ENCODE assay signal across 9 cellular contexts in genomic region chr1:198253668-198254067, GRCh38.
A peak's percentile ranks its signal among the peaks of the same experiment; 100 is the strongest.
DNase-seq lines count a peak whose midpoint lies in the region; ATAC-seq and TF ChIP-seq lines count a peak whose summit lies in the region.
"Had no signal": no experiment of that assay in that cellular context is flagged by ENCODE, and none has a peak within 500 bp of the region (broad histone marks: within the 10 kb centered on the region; RNA-seq: fewer than 3 reads in every experiment).

No MANE protein-coding gene starts in this region.

- no peaks in the 10 kb centered on the region for H3K9me3 ChIP-seq in CD8-positive, alpha-beta T cell (ENCODE audit: low read length)
- H3K9me3 ChIP-seq in left lung = no peaks in the 10 kb centered on the region

- H3K36me3 Mint-ChIP-seq in CD8-positive, alpha-beta T cell = peaks cover 18% of the 10 kb centered on the region

- H3K4me3 Mint-ChIP-seq in CD8-positive, alpha-beta T cell = no peak overlapping the region

- DNase-seq in CD8-positive, alpha-beta T cell = no peak
- peak; percentile 10 for DNase-seq in UCSD-AML1 (lab: John Stamatoyannopoulos, UW; ENCODE audit: unreplicated experiment)
- peak in 1 of 2 donors; percentile 53 for DNase-seq in left lung
- no peak for DNase-seq in amygdala (lab: John Stamatoyannopoulos, UW)
- no peak for DNase-seq in NCI-H2029 treated with DMSO at 0.1 percent for 48 hours (lab: John Stamatoyannopoulos, UW)
- DNase-seq in stimulated activated naive CD4-positive, alpha-beta T cell treated with Interleukin-2 at 50 U/mL for 16 hours (lab: John Stamatoyannopoulos, UW) = no peak

- CTCF ChIA-PET in CD8-positive, alpha-beta T cell (lab: Charles Lee) = interaction anchor here (1.2 to 2.2 kb wide), 3 partner anchors 8 to 213 kb away, joined by 4 to 7 read pairs (median 5); partner anchors contain the start of gene NEK7

- no peak overlapping the region for H3K27ac ChIP-seq in CD8-positive, alpha-beta T cell (ENCODE audit: low read depth, low read length)
- H3K27ac ChIP-seq in left lung = peak overlapping the region in 1 of 2 donors; percentile 38
- H3K27ac ChIP-seq: HL-60 had no signal

- H3K4me1 Mint-ChIP-seq in CD8-positive, alpha-beta T cell (ENCODE audit: low read depth) = peaks cover 49% of the 10 kb centered on the region

- H3K9me3 Mint-ChIP-seq in CD8-positive, alpha-beta T cell = no peaks in the 10 kb centered on the region

- H3K4me3 ChIP-seq in CD8-positive, alpha-beta T cell (ENCODE audit: low read depth, low read length) = no peak overlapping the region
- no peak overlapping the region for H3K4me3 ChIP-seq in left lung

- peaks cover 7% of the 10 kb centered on the region for H3K4me1 ChIP-seq in CD8-positive, alpha-beta T cell (ENCODE audit: insufficient read depth, low read length)
- H3K4me1 ChIP-seq in left lung = peaks cover 5 to 20% of the 10 kb centered on the region in 2 donors

- POLR2A ChIA-PET in CD8-positive, alpha-beta T cell (lab: Charles Lee) = interaction anchor here (2.2 kb wide), 1 partner anchor 95 kb away, joined by 6 read pairs; no protein-coding TSS in a partner anchor

- no peak for TF ChIP-seq CTCF in CD8-positive, alpha-beta T cell (IDR thresholded peaks at IDR 0.05)
- no peak for TF ChIP-seq CTCF in left lung (IDR thresholded peaks at IDR 0.05)

- ATAC-seq in CD8-positive, alpha-beta T cell = peak; percentile 34
- ATAC-seq in GM19328 (IDR thresholded peaks at IDR 0.05; ENCODE audit: unreplicated experiment) (peak; percentile 98), HG03139 (IDR thresholded peaks at IDR 0.05; ENCODE audit: unreplicated experiment) (peak; percentile 98), left lung (peak; percentile 99)

- no peaks in the 10 kb centered on the region for H3K36me3 ChIP-seq in CD8-positive, alpha-beta T cell (ENCODE audit: insufficient read depth, low read length)
- H3K36me3 ChIP-seq in left lung = no peaks in the 10 kb centered on the region

- no peaks in the 10 kb centered on the region for H3K27me3 ChIP-seq in CD8-positive, alpha-beta T cell (ENCODE audit: insufficient read depth, low read length)
- H3K27me3 ChIP-seq in left lung = no peaks in the 10 kb centered on the region

- H3K27me3 Mint-ChIP-seq in CD8-positive, alpha-beta T cell (ENCODE audit: low read depth) = no peaks in the 10 kb centered on the region

- intact Hi-C loops in CD8-positive, alpha-beta T cell (cut with DNase I, micrococcal nuclease) = no loop called here
- intact Hi-C loops in left lung (cut with DNase I) = no loop called here

- H3K27ac Mint-ChIP-seq in CD8-positive, alpha-beta T cell = peak overlapping the region; percentile 75

Comparison
In these comparisons a context has a peak if more than half of its experiments do, and no peak if none do; other contexts are left out.
1. ATAC-seq: peak in every context shown above with its lines; median percentile 99 in left lung; 98 in GM19328; 98 in HG03139; 34 in CD8-positive, alpha-beta T cell.